8 cellular contexts compared by ENCODE assay signal in the genomic region with DNA sequence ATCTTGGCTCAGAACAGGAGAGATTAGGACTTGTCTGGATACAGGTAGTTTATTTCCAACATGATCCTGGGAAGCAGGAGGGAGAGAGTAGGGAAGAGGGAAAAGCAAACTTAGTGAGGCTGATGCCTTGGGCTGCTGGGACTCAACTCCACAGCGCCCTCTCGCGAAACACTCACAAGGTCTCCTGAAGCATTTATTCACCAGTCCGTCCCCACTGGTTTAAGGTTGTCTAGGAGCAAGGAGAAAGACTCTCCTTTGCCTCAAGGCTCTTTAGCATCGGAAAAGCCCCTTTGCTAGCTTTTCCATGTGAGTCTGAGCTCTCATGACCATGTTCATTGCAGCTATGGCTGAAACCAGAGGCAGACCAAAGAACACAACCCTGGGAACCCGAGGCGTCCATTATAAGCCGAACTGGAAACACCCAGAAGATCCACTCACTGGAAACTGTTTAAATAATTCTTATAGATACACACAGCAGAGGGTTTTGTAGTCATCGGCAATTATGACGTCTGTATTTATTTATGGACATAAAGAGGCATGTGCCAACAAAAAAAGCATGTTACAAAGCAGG.
DNase-seq lines count a peak whose midpoint lies in the region; ATAC-seq and TF ChIP-seq lines count a peak whose summit lies in the region.

No MANE protein-coding gene starts in this region.

- no peaks in the 10 kb centered on the region for H3K36me3 ChIP-seq in osteoblast (ENCODE audit: insufficient read depth, low read length)

- H3K27me3 ChIP-seq in osteoblast (ENCODE audit: insufficient read depth, low read length) = no peaks in the 10 kb centered on the region

- H3K4me3 ChIP-seq in osteoblast (ENCODE audit: insufficient read depth, low read length) = peak overlapping the region; percentile 45

- H2AFZ ChIP-seq in osteoblast (ENCODE audit: low read length) = peak overlapping the region; percentile 70

- H3K27ac Mint-ChIP-seq in activated T-cell treated with anti-CD3 and anti-CD28 coated beads, Interleukin-2, amount 50 U/mL, for 72 hours = no peak overlapping the region

- peak in 2 of 3 experiments; percentile 60 to 77 for DNase-seq in NCI-H1417 (lab: John Stamatoyannopoulos, UW)
- DNase-seq in activated T-cell treated with anti-CD3 and anti-CD28 coated beads, Interleukin-2, amount 50 U/mL, for 72 hours = peak; percentile 37 to 42
- DNase-seq in germinal center (ENCODE audit: low spot score) = peak; percentile 10
- peak; percentile 68 for DNase-seq in osteoblast (ENCODE audit: insufficient read length, low spot score, missing footprints)
- no peak for DNase-seq in SHP77 treated with DMSO at 0.1 percent for 48 hours (lab: John Stamatoyannopoulos, UW)
- no peak for DNase-seq in cortex of kidney (lab: John Stamatoyannopoulos, UW)

- TF ChIP-seq CTCF in GM12872 (IDR thresholded peaks at IDR 0.05; ENCODE audit: insufficient read depth, low read depth, low read length) (peak; percentile 79), osteoblast (IDR thresholded peaks at IDR 0.05; ENCODE audit: extremely low read depth, low read depth, low read length) (peak; percentile 84)

- ATAC-seq in activated T-cell treated with anti-CD3 and anti-CD28 coated beads, Interleukin-2, amount 50 U/mL, for 72 hours (replicated peaks in 1 of 2) = no peak
- no peak for ATAC-seq in HG02571 (IDR thresholded peaks at IDR 0.05; ENCODE audit: unreplicated experiment)

- no peaks in the 10 kb centered on the region for H3K36me3 Mint-ChIP-seq in activated T-cell treated with anti-CD3 and anti-CD28 coated beads, Interleukin-2, amount 50 U/mL, for 72 hours (ENCODE audit: insufficient read depth in 2 of 2)

- peaks cover 13% of the 10 kb centered on the region for H3K4me1 ChIP-seq in osteoblast (ENCODE audit: insufficient read depth, low read length)

- peak overlapping the region; percentile 75 for H3K4me2 ChIP-seq in osteoblast (ENCODE audit: insufficient read depth, low read length)

- H3K9me3 ChIP-seq in osteoblast (ENCODE audit: low read depth, low read length) = no peaks in the 10 kb centered on the region

- peaks cover 17% of the 10 kb centered on the region for H3K27me3 Mint-ChIP-seq in activated T-cell treated with anti-CD3 and anti-CD28 coated beads, Interleukin-2, amount 50 U/mL, for 72 hours (ENCODE audit: low read depth)

- H3K79me2 ChIP-seq in osteoblast (ENCODE audit: insufficient read depth, low read length) = no peaks in the 10 kb centered on the region

- no peaks in the 10 kb centered on the region for H3K4me1 Mint-ChIP-seq in activated T-cell treated with anti-CD3 and anti-CD28 coated beads, Interleukin-2, amount 50 U/mL, for 72 hours (ENCODE audit: low read depth)

- H3K9me3 Mint-ChIP-seq in activated T-cell treated with anti-CD3 and anti-CD28 coated beads, Interleukin-2, amount 50 U/mL, for 72 hours = no peaks in the 10 kb centered on the region

- no peak overlapping the region for H3K4me3 Mint-ChIP-seq in activated T-cell treated with anti-CD3 and anti-CD28 coated beads, Interleukin-2, amount 50 U/mL, for 72 hours

- peak overlapping the region; percentile 30 for H3K27ac ChIP-seq in osteoblast (ENCODE audit: low read depth, low read length)

- no peaks in the 10 kb centered on the region for H4K20me1 ChIP-seq in osteoblast (ENCODE audit: insufficient read depth, low read length)

Comparison
In these comparisons a context has a peak if more than half of its experiments do, and no peak if none do; other contexts are left out.
1. DNase-seq: peak in NCI-H1417 (2 of 3), activated T-cell treated with anti-CD3 and anti-CD28 coated beads, Interleukin-2, amount 50 U/mL, for 72 hours (2 of 2), germinal center (single experiment) and osteoblast (single experiment); none in SHP77 treated with DMSO at 0.1 percent for 48 hours (single experiment) and cortex of kidney (single experiment).